Comparison of ENCODE assay signal across 1 cellular context in the genomic region with DNA sequence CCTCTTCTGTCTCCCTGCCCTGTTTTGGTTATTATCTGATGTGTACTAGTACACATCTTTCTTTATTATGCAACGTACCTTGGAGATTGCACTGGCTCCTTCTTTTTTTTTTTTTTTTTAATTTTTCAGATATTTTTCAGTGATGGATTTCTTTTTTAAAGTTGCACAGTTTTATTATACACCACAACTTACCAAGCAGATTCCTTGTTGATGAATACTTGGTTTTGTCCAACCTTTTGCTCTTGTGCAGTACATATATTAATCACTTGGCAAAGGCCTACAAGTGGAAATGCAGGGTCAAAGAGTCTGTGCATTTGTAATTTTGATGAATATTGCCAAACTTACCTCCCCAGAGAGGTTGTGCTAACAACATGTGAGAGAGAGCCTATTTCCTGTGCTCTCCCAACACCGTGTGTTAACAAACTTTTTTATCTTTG.
A peak's percentile ranks its signal among the peaks of the same experiment; 100 is the strongest.
TF ChIP-seq lines count a peak whose summit lies in the region.

No MANE protein-coding gene starts in this region.

TF ChIP-seq in K562, 482 proteins besides CTCF, POLR2A, EP300 and RAD21:
- TF ChIP-seq, protein P1, sequence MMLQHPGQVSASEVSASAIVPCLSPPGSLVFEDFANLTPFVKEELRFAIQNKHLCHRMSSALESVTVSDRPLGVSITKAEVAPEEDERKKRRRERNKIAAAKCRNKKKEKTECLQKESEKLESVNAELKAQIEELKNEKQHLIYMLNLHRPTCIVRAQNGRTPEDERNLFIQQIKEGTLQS (IDR thresholded peaks at IDR 0.05): peak; percentile 22; the same call in 1 of the 2 replicates
- TF ChIP-seq, protein P1 (CRISPR knock-in tag; conservative IDR thresholded peaks at IDR 0.05): no peak
- no peak for TF ChIP-seq SIN3B (IDR thresholded peaks at IDR 0.05; ENCODE audit: low read depth)
- TF ChIP-seq, protein P2, sequence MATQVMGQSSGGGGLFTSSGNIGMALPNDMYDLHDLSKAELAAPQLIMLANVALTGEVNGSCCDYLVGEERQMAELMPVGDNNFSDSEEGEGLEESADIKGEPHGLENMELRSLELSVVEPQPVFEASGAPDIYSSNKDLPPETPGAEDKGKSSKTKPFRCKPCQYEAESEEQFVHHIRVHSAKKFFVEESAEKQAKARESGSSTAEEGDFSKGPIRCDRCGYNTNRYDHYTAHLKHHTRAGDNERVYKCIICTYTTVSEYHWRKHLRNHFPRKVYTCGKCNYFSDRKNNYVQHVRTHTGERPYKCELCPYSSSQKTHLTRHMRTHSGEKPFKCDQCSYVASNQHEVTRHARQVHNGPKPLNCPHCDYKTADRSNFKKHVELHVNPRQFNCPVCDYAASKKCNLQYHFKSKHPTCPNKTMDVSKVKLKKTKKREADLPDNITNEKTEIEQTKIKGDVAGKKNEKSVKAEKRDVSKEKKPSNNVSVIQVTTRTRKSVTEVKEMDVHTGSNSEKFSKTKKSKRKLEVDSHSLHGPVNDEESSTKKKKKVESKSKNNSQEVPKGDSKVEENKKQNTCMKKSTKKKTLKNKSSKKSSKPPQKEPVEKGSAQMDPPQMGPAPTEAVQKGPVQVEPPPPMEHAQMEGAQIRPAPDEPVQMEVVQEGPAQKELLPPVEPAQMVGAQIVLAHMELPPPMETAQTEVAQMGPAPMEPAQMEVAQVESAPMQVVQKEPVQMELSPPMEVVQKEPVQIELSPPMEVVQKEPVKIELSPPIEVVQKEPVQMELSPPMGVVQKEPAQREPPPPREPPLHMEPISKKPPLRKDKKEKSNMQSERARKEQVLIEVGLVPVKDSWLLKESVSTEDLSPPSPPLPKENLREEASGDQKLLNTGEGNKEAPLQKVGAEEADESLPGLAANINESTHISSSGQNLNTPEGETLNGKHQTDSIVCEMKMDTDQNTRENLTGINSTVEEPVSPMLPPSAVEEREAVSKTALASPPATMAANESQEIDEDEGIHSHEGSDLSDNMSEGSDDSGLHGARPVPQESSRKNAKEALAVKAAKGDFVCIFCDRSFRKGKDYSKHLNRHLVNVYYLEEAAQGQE (CRISPR knock-in tag; IDR thresholded peaks at IDR 0.05; ENCODE audit: low read depth): no peak
- peak; percentile 78; the same call in 1 of the 2 replicates for TF ChIP-seq CEBPG (CRISPR knock-in tag; IDR thresholded peaks at IDR 0.05)
- TF ChIP-seq CEBPG (tag; conservative IDR thresholded peaks at IDR 0.05 in 1 of 2, IDR thresholded peaks at IDR 0.05 in 1 of 2): peak; percentile 85 to 93
- TF ChIP-seq CEBPB (tag; IDR thresholded peaks at IDR 0.05): peak; percentile 75; the same call in 1 of the 2 replicates
- no peak for TF ChIP-seq PHB2 (IDR thresholded peaks at IDR 0.05; ENCODE audit: low read depth)
- no peak for TF ChIP-seq MBD2 (IDR thresholded peaks at IDR 0.05; ENCODE audit: borderline replicate concordance, low read depth)
- TF ChIP-seq E2F3 (CRISPR knock-in tag; IDR thresholded peaks at IDR 0.05): no peak
- TF ChIP-seq ARHGAP35 (IDR thresholded peaks at IDR 0.05; ENCODE audit: partially characterized antibody): no peak
- TF ChIP-seq KLF6 (CRISPR knock-in tag; IDR thresholded peaks at IDR 0.05; ENCODE audit: borderline replicate concordance): 0 out of 2 replicates have a peak, but pooled peaks have one; percentile 21
- TF ChIP-seq ZNF384 (IDR thresholded peaks at IDR 0.05; ENCODE audit: low read depth, low read length): peak; percentile 59; the same call in 1 of the 2 replicates
